8 cellular contexts compared by ENCODE assay signal in genomic region chr14:32702571-32702970, GRCh38.
A peak's percentile ranks its signal among the peaks of the same experiment; 100 is the strongest.
DNase-seq lines count a peak whose midpoint lies in the region; ATAC-seq and TF ChIP-seq lines count a peak whose summit lies in the region.

No MANE protein-coding gene starts in this region.

- H3K36me3 Mint-ChIP-seq in neural progenitor cell, result no peaks in the 10 kb centered on the region
- H3K36me3 Mint-ChIP-seq in activated T-helper 1 cell treated with anti-CD3 and anti-CD28 coated beads, Interleukin-12 subunit alpha, Interleukin-12 subunit beta, Interleukin-2, Interleukin-4 antibody, amounts not matched to agents 30 ng/mL and 10 ng/mL and 1 ng/mL, durations not matched to agents 14 hours and 24 hours and 36 hours (ENCODE audit: low read depth), result no peaks in the 10 kb centered on the region

- no peaks in the 10 kb centered on the region for H3K36me3 ChIP-seq in neural progenitor cell

- no peak overlapping the region for H3K9ac ChIP-seq in neural progenitor cell

- no peaks in the 10 kb centered on the region for H3F3A ChIP-seq in neural progenitor cell (ENCODE audit: low read depth)

- H3K4me1 Mint-ChIP-seq in neural progenitor cell, result peaks cover 23% of the 10 kb centered on the region
- H3K4me1 Mint-ChIP-seq in activated T-helper 1 cell treated with anti-CD3 and anti-CD28 coated beads, Interleukin-12 subunit alpha, Interleukin-12 subunit beta, Interleukin-2, Interleukin-4 antibody, amounts not matched to agents 30 ng/mL and 10 ng/mL and 1 ng/mL, durations not matched to agents 14 hours and 24 hours and 36 hours (ENCODE audit: low read depth), result no peaks in the 10 kb centered on the region

- peak; percentile 69 for ATAC-seq in GM21526 (IDR thresholded peaks at IDR 0.05; ENCODE audit: low FRiP score, unreplicated experiment)

- no peak overlapping the region for H3K4me2 ChIP-seq in neural progenitor cell

- H3K9me3 ChIP-seq in neural progenitor cell (ENCODE audit: low read depth), result no peaks in the 10 kb centered on the region

- no peaks in the 10 kb centered on the region for H3K9me3 Mint-ChIP-seq in neural progenitor cell
- H3K9me3 Mint-ChIP-seq in activated T-helper 1 cell treated with anti-CD3 and anti-CD28 coated beads, Interleukin-12 subunit alpha, Interleukin-12 subunit beta, Interleukin-2, Interleukin-4 antibody, amounts not matched to agents 30 ng/mL and 10 ng/mL and 1 ng/mL, durations not matched to agents 14 hours and 24 hours and 36 hours, result no peaks in the 10 kb centered on the region

- no peak for TF ChIP-seq CTCF in neural progenitor cell (IDR thresholded peaks at IDR 0.05)

- H4K20me1 ChIP-seq in neural progenitor cell (ENCODE audit: low read depth), result no peaks in the 10 kb centered on the region

- H3K27ac Mint-ChIP-seq in neural progenitor cell, result peak overlapping the region; percentile 83
- no peak overlapping the region for H3K27ac Mint-ChIP-seq in activated T-helper 1 cell treated with anti-CD3 and anti-CD28 coated beads, Interleukin-12 subunit alpha, Interleukin-12 subunit beta, Interleukin-2, Interleukin-4 antibody, amounts not matched to agents 30 ng/mL and 10 ng/mL and 1 ng/mL, durations not matched to agents 14 hours and 24 hours and 36 hours

- H3K27ac ChIP-seq in epithelial cell of prostate (peak overlapping the region; percentile 26), neural progenitor cell (no peak overlapping the region)

- DNase-seq in Ammon's horn (ENCODE audit: low spot score) (peak; percentile 69), NAMALWA (ENCODE audit: low spot score) (peak; percentile 1), epithelial cell of prostate (ENCODE audit: low read depth, low spot score) (no peak), neural progenitor cell (ENCODE audit: low spot score) (peak; percentile 78), SHP77 treated with DMSO at 0.1 percent for 48 hours (lab: John Stamatoyannopoulos, UW) (no peak), NCI-H774 (lab: John Stamatoyannopoulos, UW) (no peak)
- no peak for DNase-seq in activated T-helper 1 cell treated with anti-CD3 and anti-CD28 coated beads, Interleukin-12 subunit alpha, Interleukin-12 subunit beta, Interleukin-2, Interleukin-4 antibody, amounts not matched to agents 30 ng/mL and 10 ng/mL and 1 ng/mL, durations not matched to agents 14 hours and 24 hours and 36 hours (ENCODE audit: low spot score)

- H3K79me2 ChIP-seq in neural progenitor cell (ENCODE audit: low read depth), result no peaks in the 10 kb centered on the region

- H3K27me3 Mint-ChIP-seq in neural progenitor cell (ENCODE audit: insufficient read depth, low read depth), result no peaks in the 10 kb centered on the region
- no peaks in the 10 kb centered on the region for H3K27me3 Mint-ChIP-seq in activated T-helper 1 cell treated with anti-CD3 and anti-CD28 coated beads, Interleukin-12 subunit alpha, Interleukin-12 subunit beta, Interleukin-2, Interleukin-4 antibody, amounts not matched to agents 30 ng/mL and 10 ng/mL and 1 ng/mL, durations not matched to agents 14 hours and 24 hours and 36 hours (ENCODE audit: insufficient read depth)

- no peaks in the 10 kb centered on the region for H3K27me3 ChIP-seq in neural progenitor cell

- H3K4me3 Mint-ChIP-seq in neural progenitor cell, result peak overlapping the region; percentile 56
- H3K4me3 Mint-ChIP-seq in activated T-helper 1 cell treated with anti-CD3 and anti-CD28 coated beads, Interleukin-12 subunit alpha, Interleukin-12 subunit beta, Interleukin-2, Interleukin-4 antibody, amounts not matched to agents 30 ng/mL and 10 ng/mL and 1 ng/mL, durations not matched to agents 14 hours and 24 hours and 36 hours, result no peak overlapping the region

- peak overlapping the region; percentile 9 for H2AFZ ChIP-seq in neural progenitor cell (replicated peaks)

- peaks cover 9% of the 10 kb centered on the region for H3K4me1 ChIP-seq in neural progenitor cell

- intact Hi-C loops in activated T-helper 1 cell treated with anti-CD3 and anti-CD28 coated beads, Interleukin-12 subunit alpha, Interleukin-12 subunit beta, Interleukin-2, Interleukin-4 antibody, amounts not matched to agents 30 ng/mL and 10 ng/mL and 1 ng/mL, durations not matched to agents 14 hours and 24 hours and 36 hours (cut with micrococcal nuclease), result no loop called here

- H3K4me3 ChIP-seq in neural progenitor cell, result no peak overlapping the region

Comparison
In these comparisons a context has a peak if more than half of its experiments do, and no peak if none do; other contexts are left out.
1. DNase-seq: peak in Ammon's horn (single experiment), NAMALWA (single experiment) and neural progenitor cell (single experiment); none in epithelial cell of prostate (single experiment), SHP77 treated with DMSO at 0.1 percent for 48 hours (single experiment), NCI-H774 (single experiment) and activated T-helper 1 cell treated with anti-CD3 and anti-CD28 coated beads, Interleukin-12 subunit alpha, Interleukin-12 subunit beta, Interleukin-2, Interleukin-4 antibody, amounts not matched to agents 30 ng/mL and 10 ng/mL and 1 ng/mL, durations not matched to agents 14 hours and 24 hours and 36 hours (single experiment).